ENCODE assay signal across 12 cellular contexts in genomic region chr2:237603049-237603717, GRCh38. TPM values are rescaled to one million over a fixed set of nuclear protein-coding genes. Genes with fewer than 3 reads are reported as not detected.
DNase-seq lines count a peak whose midpoint lies in the region; ATAC-seq and TF ChIP-seq lines count a peak whose summit lies in the region.
"Had no signal": no experiment of that assay in that cellular context is flagged by ENCODE, and none has a peak within 500 bp of the region (broad histone marks: within the 10 kb centered on the region; RNA-seq: fewer than 3 reads in every experiment).

No MANE protein-coding gene starts in this region.

- H3K79me2 ChIP-seq in MM.1S (ENCODE audit: low read length): no peaks in the 10 kb centered on the region
- H3K79me2 ChIP-seq in mammary epithelial cell (ENCODE audit: insufficient read depth, low read length): no peaks in the 10 kb centered on the region

- dilution Hi-C loops in mammary epithelial cell (cut with HindIII; ENCODE audit: low sequenced_read_pairs): no loop called here

- H3K27me3 ChIP-seq in CD4-positive, alpha-beta T cell (ENCODE audit: control insufficient read depth, insufficient read depth, low read length): no peaks in the 10 kb centered on the region
- H3K27me3 ChIP-seq in MM.1S (replicated peaks; ENCODE audit: insufficient read depth, low read length): no peaks in the 10 kb centered on the region
- H3K27me3 ChIP-seq in mammary epithelial cell (ENCODE audit: insufficient read depth, low read length): no peaks in the 10 kb centered on the region
- H3K27me3 ChIP-seq: foreskin keratinocyte, uterus had no signal

- H3K27me3 Mint-ChIP-seq in CD4-positive, alpha-beta T cell: no peaks in the 10 kb centered on the region
- no peaks in the 10 kb centered on the region for H3K27me3 Mint-ChIP-seq in neural crest cell (ENCODE audit: low read depth)

- peak overlapping the region; percentile 81 for H3K4me3 Mint-ChIP-seq in CD4-positive, alpha-beta T cell
- H3K4me3 Mint-ChIP-seq in neural crest cell: no peak overlapping the region

- H3K9ac ChIP-seq in MM.1S (ENCODE audit: low read length): peak overlapping the region; percentile 54; the same call in 1 of the 2 replicates
- no peak overlapping the region for H3K9ac ChIP-seq in mammary epithelial cell (ENCODE audit: insufficient read depth, low read length)

- peaks cover 35% of the 10 kb centered on the region for H3K4me1 Mint-ChIP-seq in CD4-positive, alpha-beta T cell (ENCODE audit: low read depth)
- H3K4me1 Mint-ChIP-seq in neural crest cell: peaks cover 49% of the 10 kb centered on the region

- no peaks in the 10 kb centered on the region for H3K36me3 Mint-ChIP-seq in CD4-positive, alpha-beta T cell (ENCODE audit: low read depth)
- H3K36me3 Mint-ChIP-seq in neural crest cell (ENCODE audit: low read depth): no peaks in the 10 kb centered on the region

- no peaks in the 10 kb centered on the region for H3K9me2 ChIP-seq in MM.1S (replicated peaks; ENCODE audit: insufficient read depth, low read length)

- POLR2A ChIA-PET in CD4-positive, alpha-beta T cell (lab: Charles Lee): interaction anchor here (1.0 to 2.6 kb wide), 5 partner anchors 12 to 88 kb away, joined by 3 to 10 read pairs (median 5); partner anchors contain the start of gene RAB17

- peak overlapping the region; percentile 89 for H3K27ac Mint-ChIP-seq in CD4-positive, alpha-beta T cell
- H3K27ac Mint-ChIP-seq in neural crest cell (ENCODE audit: unreplicated experiment): peak overlapping the region; percentile 70

- CTCF ChIA-PET in CD4-positive, alpha-beta T cell (lab: Charles Lee): interaction anchor here (1.0 to 1.4 kb wide), 4 partner anchors 20 to 70 kb away, joined by 3 to 4 read pairs (median 4); no protein-coding TSS in a partner anchor
- CTCF ChIA-PET in mammary epithelial cell (lab: Charles Lee; ENCODE audit: low non-redundant PET): interaction anchor here (0.6 kb wide), 1 partner anchor 470 kb away, joined by 4 read pairs; no protein-coding TSS in a partner anchor

- H3K9me3 Mint-ChIP-seq in CD4-positive, alpha-beta T cell: no peaks in the 10 kb centered on the region
- H3K9me3 Mint-ChIP-seq in neural crest cell: no peaks in the 10 kb centered on the region

- H4K20me1 ChIP-seq in MM.1S (ENCODE audit: insufficient read depth, low read length) (no peaks in the 10 kb centered on the region), mammary epithelial cell (ENCODE audit: insufficient read depth, low read length) (no peaks in the 10 kb centered on the region)

- intact Hi-C loops in CD4-positive, alpha-beta T cell (cut with DNase I, micrococcal nuclease): loop anchor here in 1 of 2 experiments (5.0 kb wide), 1 partner anchor 69 kb away; no protein-coding TSS in a partner anchor
- intact Hi-C loops in mammary epithelial cell (cut with micrococcal nuclease): no loop called here

- no peak overlapping the region for H3K27ac ChIP-seq in CD4-positive, alpha-beta T cell (ENCODE audit: low read depth, low read length)
- peak overlapping the region; percentile 89 for H3K27ac ChIP-seq in MM.1S (ENCODE audit: low read length)
- H3K27ac ChIP-seq in mammary epithelial cell (ENCODE audit: insufficient read depth, low read depth, low read length): no peak overlapping the region
- H3K27ac ChIP-seq: foreskin keratinocyte had no signal

- no peak overlapping the region for H3K4me3 ChIP-seq in MM.1S (ENCODE audit: low read length)
- no peak overlapping the region for H3K4me3 ChIP-seq in mammary epithelial cell (replicated peaks in 1 of 3; ENCODE audit: insufficient read depth in 1 of 3, low read depth in 2 of 3, low read length in 3 of 3)
- H3K4me3 ChIP-seq: uterus had no signal

- H3K4me1 ChIP-seq in MM.1S (ENCODE audit: low read length): peaks cover 36% of the 10 kb centered on the region
- peaks cover 7% of the 10 kb centered on the region for H3K4me1 ChIP-seq in mammary epithelial cell (ENCODE audit: insufficient read depth, low read length)
- H3K4me1 ChIP-seq: uterus had no signal

- H3K9me3 ChIP-seq in CD4-positive, alpha-beta T cell (ENCODE audit: control insufficient read depth, low read length): no peaks in the 10 kb centered on the region
- no peaks in the 10 kb centered on the region for H3K9me3 ChIP-seq in MM.1S (replicated peaks; ENCODE audit: insufficient read depth, low read length)
- no peaks in the 10 kb centered on the region for H3K9me3 ChIP-seq in mammary epithelial cell (replicated peaks; ENCODE audit: insufficient read depth, low read length)
- H3K9me3 ChIP-seq: uterus had no signal

- in situ Hi-C loops in mammary epithelial cell (cut with MboI; ENCODE audit: low sequenced_read_pairs in 2 of 2): no loop called here

- no peak overlapping the region for H2AFZ ChIP-seq in MM.1S (ENCODE audit: low read length)
- H2AFZ ChIP-seq in mammary epithelial cell (ENCODE audit: low read depth, low read length): peak overlapping the region; percentile 74

- H3K4me2 ChIP-seq in MM.1S (ENCODE audit: low read depth, low read length) (peak overlapping the region; percentile 58), mammary epithelial cell (ENCODE audit: insufficient read depth, low read depth, low read length) (peak overlapping the region; percentile 48)

- BruUV-seq in mammary epithelial cell (replicated peaks; lab: Mats Ljungman, UMichigan): no TSS peak

- no peak for DNase-seq in CD4-positive, alpha-beta T cell
- DNase-seq in MM.1S (no peak), mammary epithelial cell (no peak), neural crest cell (ENCODE audit: low read depth, low spot score) (no peak), NCI-H1930 (lab: John Stamatoyannopoulos, UW) (no peak), DMS114 treated with DMSO at 0.1 percent for 48 hours (lab: John Stamatoyannopoulos, UW; ENCODE audit: unreplicated experiment) (no peak)
- DNase-seq: GOT3 had no signal

- no peak for TF ChIP-seq CTCF in CD4-positive, alpha-beta T cell (IDR thresholded peaks at IDR 0.05)
- no peak for TF ChIP-seq CTCF in MM.1S (IDR thresholded peaks at IDR 0.05; ENCODE audit: low read length)
- TF ChIP-seq CTCF in mammary epithelial cell (conservative IDR thresholded peaks at IDR 0.05 in 1 of 2, IDR thresholded peaks at IDR 0.05 in 1 of 2; ENCODE audit: extremely low read depth in 1 of 2, insufficient read depth in 1 of 2, low read depth in 1 of 2, low read length in 2 of 2): no peak
- no peak for TF ChIP-seq CTCF in neural crest cell (conservative IDR thresholded peaks at IDR 0.05)

- no peak for ATAC-seq in CD4-positive, alpha-beta T cell (ENCODE audit: poor library complexity)
- ATAC-seq in GM19467 (IDR thresholded peaks at IDR 0.05; ENCODE audit: unreplicated experiment) (no peak), HG03280 (IDR thresholded peaks at IDR 0.05; ENCODE audit: unreplicated experiment) (no peak)

- WGBS in mammary epithelial cell (ENCODE audit: low coverage, missing lambda C conversion rate): 83% methylated on average over 13 of the region's 13 CpGs

- H3F3A ChIP-seq in MM.1S (ENCODE audit: insufficient read depth, low read length): no peaks in the 10 kb centered on the region

- no peaks in the 10 kb centered on the region for H3K36me3 ChIP-seq in MM.1S (replicated peaks; ENCODE audit: insufficient read depth, low read length)
- no peaks in the 10 kb centered on the region for H3K36me3 ChIP-seq in mammary epithelial cell (ENCODE audit: insufficient read depth, low read length)
- H3K36me3 ChIP-seq: uterus had no signal

RNA-seq across cellular contexts. Expression of gene RAB17, which starts 12.6 kb away (rescaled TPM):
- not detected for total RNA-seq in CD4-positive, alpha-beta T cell
- total RNA-seq in mammary epithelial cell: 1 to 10 TPM; 7.2 to 8.9 TPM
- polyA plus RNA-seq in mammary epithelial cell: 12.8 TPM
- polyA minus RNA-seq in mammary epithelial cell: 20.4 TPM
- not detected in 2 replicates for total RNA-seq in neural crest cell

RNA-seq across cellular contexts. Expression of gene LRRFIP1, which starts 24.2 kb away (rescaled TPM):
- 100 to 1,000 TPM; 157 to 161 TPM for total RNA-seq in CD4-positive, alpha-beta T cell
- total RNA-seq in mammary epithelial cell (100 to 1,000 TPM in 1 of 2 donors, 10 to 100 TPM in 1; 69.8 to 188 TPM), neural crest cell (37.1 and 38.5 TPM in 2 replicates)
- 71.9 TPM for polyA plus RNA-seq in mammary epithelial cell
- polyA minus RNA-seq in mammary epithelial cell: 58.4 TPM

RNA-seq across cellular contexts. Expression of gene PRLH, which starts 36.8 kb away (rescaled TPM):
- not detected for total RNA-seq in CD4-positive, alpha-beta T cell
- not detected for total RNA-seq in mammary epithelial cell
- polyA plus RNA-seq in mammary epithelial cell: not detected
- polyA minus RNA-seq in mammary epithelial cell: not detected
- not detected in 2 replicates for total RNA-seq in neural crest cell
- total RNA-seq: bronchial epithelial cell, foreskin keratinocyte, uterus had no signal
- polyA plus RNA-seq: foreskin keratinocyte had no signal
